8 cellular contexts compared by ENCODE assay signal in genomic region chr4:169271692-169272007, GRCh38. TPM values are rescaled to one million over a fixed set of nuclear protein-coding genes. Genes with fewer than 3 reads are reported as not detected.
A peak's percentile ranks its signal among the peaks of the same experiment; 100 is the strongest.
DNase-seq lines count a peak whose midpoint lies in the region; ATAC-seq and TF ChIP-seq lines count a peak whose summit lies in the region.

No MANE protein-coding gene starts in this region.

- H3K9me3 ChIP-seq in AG04450 (ENCODE audit: control insufficient read depth, insufficient read depth, low read length): no peaks in the 10 kb centered on the region; the same call in 1 of the 2 replicates
- H3K9me3 ChIP-seq in HCT116 (ENCODE audit: control insufficient read depth in 1 of 2, insufficient read depth in 1 of 2, low read depth in 1 of 2, low read length in 2 of 2): no peaks in the 10 kb centered on the region
- H3K9me3 ChIP-seq in mucosa of stomach (ENCODE audit: control insufficient read depth, low read length): no peaks in the 10 kb centered on the region
- no peaks in the 10 kb centered on the region for H3K9me3 ChIP-seq in WERI-Rb-1 (ENCODE audit: severe bottlenecking)

- peaks cover 41% of the 10 kb centered on the region for H3K79me2 ChIP-seq in HCT116 (ENCODE audit: insufficient read depth, low read length)

- H3K4me3 ChIP-seq in AG04450 (ENCODE audit: low read depth, low read length) (peak overlapping the region; percentile 91), HCT116 (replicated peaks in 1 of 2; ENCODE audit: low read depth in 1 of 2, low read length in 2 of 2) (peak overlapping the region; percentile 75 to 87), cardiac fibroblast (replicated peaks in 1 of 2; ENCODE audit: low read depth in 2 of 2, low read length in 2 of 2) (peak overlapping the region; percentile 87 to 89), mucosa of stomach (ENCODE audit: low read length) (peak overlapping the region; percentile 78), WERI-Rb-1 (ENCODE audit: low read depth, low read length) (no peak overlapping the region)

- POLR2A ChIA-PET in AG04450 (lab: Yijun Ruan, JAX) (no interaction called here), HCT116 (lab: Charles Lee) (no interaction called here)

- CTCF ChIA-PET in AG04450 (lab: Charles Lee): no interaction called here
- CTCF ChIA-PET in HCT116 (lab: Charles Lee): no interaction called here

- H3K27me3 ChIP-seq in AG04450 (ENCODE audit: control insufficient read depth, insufficient read depth, low read length): no peaks in the 10 kb centered on the region
- no peaks in the 10 kb centered on the region for H3K27me3 ChIP-seq in HCT116 (ENCODE audit: insufficient read depth, low read length)
- no peaks in the 10 kb centered on the region for H3K27me3 ChIP-seq in mucosa of stomach (ENCODE audit: control insufficient read depth, insufficient read depth, low read length)
- H3K27me3 ChIP-seq in WERI-Rb-1 (ENCODE audit: insufficient read depth, low read depth, severe bottlenecking): no peaks in the 10 kb centered on the region

- no peak overlapping the region for H2AFZ ChIP-seq in HCT116 (ENCODE audit: low read depth, low read length, poor library complexity, severe bottlenecking)

- DNase-seq in AG04450 (ENCODE audit: low read depth, low spot score) (no peak), HCT116 (ENCODE audit: low read depth, low spot score) (no peak), cardiac fibroblast (ENCODE audit: low read depth in 2 of 2) (no peak), retina (no peak), WERI-Rb-1 (no peak)
- no peak for DNase-seq in activated CD4-positive, alpha-beta T cell treated with anti-CD3 and anti-CD28 coated beads, Interleukin-2, amount 50 U/mL, for 48 hours

- no TSS peak for BruUV-seq in HCT116 (replicated peaks; lab: Mats Ljungman, UMichigan)

- H3K9ac ChIP-seq in HCT116 (ENCODE audit: low read length) (peak overlapping the region; percentile 90), mucosa of stomach (ENCODE audit: low read length) (peak overlapping the region; percentile 94)

- H3K27ac ChIP-seq in AG04450 (ENCODE audit: low read depth, low read length) (peak overlapping the region; percentile 53), HCT116 (ENCODE audit: low read depth, low read length) (peak overlapping the region; percentile 88), WERI-Rb-1 (no peak overlapping the region)

- TF ChIP-seq POLR2A in HCT116 (IDR thresholded peaks at IDR 0.05; ENCODE audit: borderline replicate concordance, extremely low read depth, insufficient read depth, insufficient read length): no peak

- H3K36me3 ChIP-seq in HCT116 (ENCODE audit: control insufficient read depth in 1 of 2, insufficient read depth in 2 of 2, low read length in 2 of 2) (peaks cover 2 to 8% of the 10 kb centered on the region in 2 experiments; a peak in 2 of 4 replicates), mucosa of stomach (ENCODE audit: control insufficient read depth, insufficient read depth, low read length) (no peaks in the 10 kb centered on the region), WERI-Rb-1 (no peaks in the 10 kb centered on the region; the same call in 1 of the 2 replicates)

- H3K4me1 ChIP-seq in HCT116 (ENCODE audit: control insufficient read depth in 1 of 2, insufficient read depth in 2 of 2, low read length in 2 of 2) (peaks cover 30 to 48% of the 10 kb centered on the region in 2 experiments), mucosa of stomach (ENCODE audit: control insufficient read depth, insufficient read depth, low read length) (peaks cover 15% of the 10 kb centered on the region)

- RAD21 ChIA-PET in HCT116 (lab: Charles Lee; ENCODE audit: low non-redundant PET in 1 of 2, low total read pairs in 2 of 2, uncharacterized antibody in 2 of 2, unreplicated experiment in 2 of 2): no interaction called here

- intact Hi-C loops in HCT116 (cut with micrococcal nuclease): loop anchor here (5.0 kb wide), 1 partner anchor 239 kb away; no protein-coding TSS in a partner anchor

- ATAC-seq in HCT116 (peak; percentile 2; the same call in 1 of the 2 replicates), GM21576 (IDR thresholded peaks at IDR 0.05; ENCODE audit: unreplicated experiment) (no peak)

- no peaks in the 10 kb centered on the region for H3K9me2 ChIP-seq in HCT116 (ENCODE audit: insufficient read depth)

- no peak for TF ChIP-seq RAD21 in HCT116 (IDR thresholded peaks at IDR 0.05; ENCODE audit: low read depth)

- peak overlapping the region; percentile 86 for H3K4me2 ChIP-seq in HCT116 (ENCODE audit: low read length)

- H4K20me1 ChIP-seq in HCT116 (ENCODE audit: insufficient read depth): no peaks in the 10 kb centered on the region; the same call in 1 of the 2 replicates

- TF ChIP-seq CTCF in AG04450 (IDR thresholded peaks at IDR 0.05; ENCODE audit: low read depth, low read length): no peak
- no peak for TF ChIP-seq CTCF in HCT116 (IDR thresholded peaks at IDR 0.05 in 2 of 3, conservative IDR thresholded peaks at IDR 0.05 in 1 of 3; ENCODE audit: borderline replicate concordance in 1 of 3, insufficient read depth in 1 of 3, low read depth in 2 of 3, low read length in 2 of 3)
- no peak for TF ChIP-seq CTCF in cardiac fibroblast (IDR thresholded peaks at IDR 0.05; ENCODE audit: low read depth, low read length)
- no peak for TF ChIP-seq CTCF in WERI-Rb-1 (IDR thresholded peaks at IDR 0.05; ENCODE audit: low read depth, low read length)

TF ChIP-seq in HCT116, 20 proteins besides CTCF, POLR2A, EP300 and RAD21:
- TF ChIP-seq, protein P1, sequence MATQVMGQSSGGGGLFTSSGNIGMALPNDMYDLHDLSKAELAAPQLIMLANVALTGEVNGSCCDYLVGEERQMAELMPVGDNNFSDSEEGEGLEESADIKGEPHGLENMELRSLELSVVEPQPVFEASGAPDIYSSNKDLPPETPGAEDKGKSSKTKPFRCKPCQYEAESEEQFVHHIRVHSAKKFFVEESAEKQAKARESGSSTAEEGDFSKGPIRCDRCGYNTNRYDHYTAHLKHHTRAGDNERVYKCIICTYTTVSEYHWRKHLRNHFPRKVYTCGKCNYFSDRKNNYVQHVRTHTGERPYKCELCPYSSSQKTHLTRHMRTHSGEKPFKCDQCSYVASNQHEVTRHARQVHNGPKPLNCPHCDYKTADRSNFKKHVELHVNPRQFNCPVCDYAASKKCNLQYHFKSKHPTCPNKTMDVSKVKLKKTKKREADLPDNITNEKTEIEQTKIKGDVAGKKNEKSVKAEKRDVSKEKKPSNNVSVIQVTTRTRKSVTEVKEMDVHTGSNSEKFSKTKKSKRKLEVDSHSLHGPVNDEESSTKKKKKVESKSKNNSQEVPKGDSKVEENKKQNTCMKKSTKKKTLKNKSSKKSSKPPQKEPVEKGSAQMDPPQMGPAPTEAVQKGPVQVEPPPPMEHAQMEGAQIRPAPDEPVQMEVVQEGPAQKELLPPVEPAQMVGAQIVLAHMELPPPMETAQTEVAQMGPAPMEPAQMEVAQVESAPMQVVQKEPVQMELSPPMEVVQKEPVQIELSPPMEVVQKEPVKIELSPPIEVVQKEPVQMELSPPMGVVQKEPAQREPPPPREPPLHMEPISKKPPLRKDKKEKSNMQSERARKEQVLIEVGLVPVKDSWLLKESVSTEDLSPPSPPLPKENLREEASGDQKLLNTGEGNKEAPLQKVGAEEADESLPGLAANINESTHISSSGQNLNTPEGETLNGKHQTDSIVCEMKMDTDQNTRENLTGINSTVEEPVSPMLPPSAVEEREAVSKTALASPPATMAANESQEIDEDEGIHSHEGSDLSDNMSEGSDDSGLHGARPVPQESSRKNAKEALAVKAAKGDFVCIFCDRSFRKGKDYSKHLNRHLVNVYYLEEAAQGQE (IDR thresholded peaks at IDR 0.05; ENCODE audit: low read depth): no peak
- TF ChIP-seq POLR2AphosphoS5 (IDR thresholded peaks at IDR 0.05; ENCODE audit: low read depth, low read length) (0 out of 2 replicates have a peak, but pooled peaks have one; percentile 40), TCF7L2 (IDR thresholded peaks at IDR 0.05; ENCODE audit: borderline replicate concordance, extremely low read depth, insufficient read depth, insufficient read length) (peak; percentile 15)

RNA-seq across cellular contexts. Expression of gene SH3RF1, which starts 0.9 kb away (rescaled TPM):
- polyA plus RNA-seq in AG04450 (2011; rRNA removed): 10.4 and 11.0 TPM in 2 replicates
- polyA minus RNA-seq in AG04450 (2011; rRNA and poly(A)+ RNA removed): 48.5 and 54.1 TPM in 2 replicates
- total RNA-seq in HCT116 (2021; ENCODE audit: unreplicated experiment): 59.5 TPM
- polyA plus RNA-seq in HCT116 (2012): 23.7 and 24.4 TPM in 2 replicates
